9 cellular contexts compared by ENCODE assay signal in the genomic region with DNA sequence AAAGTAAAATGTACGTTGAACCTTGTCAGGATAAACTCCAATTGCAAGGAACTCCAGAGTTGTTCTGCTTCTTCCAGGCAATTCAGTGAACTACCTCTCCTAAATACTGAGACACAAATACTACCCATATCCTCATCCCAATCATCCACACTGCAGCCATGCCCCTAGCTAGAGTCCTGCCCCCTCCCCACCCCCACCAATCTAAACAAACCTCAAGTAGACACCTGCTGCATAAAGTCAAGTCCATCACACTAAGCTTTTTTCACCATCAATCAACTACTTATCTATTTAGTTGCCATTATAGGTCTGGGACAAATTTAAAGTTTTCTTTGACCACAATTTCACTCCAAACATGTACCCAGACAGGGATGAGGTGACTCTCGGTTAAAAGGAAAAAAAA.
DNase-seq lines count a peak whose midpoint lies in the region; ATAC-seq and TF ChIP-seq lines count a peak whose summit lies in the region.
"Had no signal": no experiment of that assay in that cellular context is flagged by ENCODE, and none has a peak within 500 bp of the region (broad histone marks: within the 10 kb centered on the region; RNA-seq: fewer than 3 reads in every experiment).

No MANE protein-coding gene starts in this region.

- peak overlapping the region; percentile 90 for H3K27ac Mint-ChIP-seq in CD4-positive, alpha-beta T cell
- peak overlapping the region; percentile 53 for H3K27ac Mint-ChIP-seq in dendritic cell treated with granulocyte-macrophage colony-stimulating factor and Interleukin-4, amounts not matched to agents 40 ng/mL and 50 ng/mL, for 4 days
- H3K27ac Mint-ChIP-seq in progenitor cell of endocrine pancreas: peak overlapping the region; percentile 33

- CTCF ChIA-PET in CD4-positive, alpha-beta T cell (lab: Charles Lee): interaction anchor here (1.1 to 1.6 kb wide), 3 partner anchors 21 to 175 kb away, joined by 3 to 5 read pairs (median 3); no protein-coding TSS in a partner anchor

- no peaks in the 10 kb centered on the region for H3K27me3 ChIP-seq in CD4-positive, alpha-beta T cell (ENCODE audit: control insufficient read depth, insufficient read depth, low read length)

- intact Hi-C loops in CD4-positive, alpha-beta T cell (cut with DNase I, micrococcal nuclease): loop anchor here in 1 of 2 experiments (5.0 kb wide), 2 partner anchors 42 to 97 kb away; no protein-coding TSS in a partner anchor
- intact Hi-C loops in dendritic cell treated with granulocyte-macrophage colony-stimulating factor and Interleukin-4, amounts not matched to agents 40 ng/mL and 50 ng/mL, for 4 days (cut with micrococcal nuclease): no loop called here

- H3K9me3 ChIP-seq in CD4-positive, alpha-beta T cell (ENCODE audit: control insufficient read depth, low read length): no peaks in the 10 kb centered on the region

- H3K4me3 Mint-ChIP-seq in CD4-positive, alpha-beta T cell: peak overlapping the region; percentile 63
- no peak overlapping the region for H3K4me3 Mint-ChIP-seq in dendritic cell treated with granulocyte-macrophage colony-stimulating factor and Interleukin-4, amounts not matched to agents 40 ng/mL and 50 ng/mL, for 4 days
- H3K4me3 Mint-ChIP-seq in progenitor cell of endocrine pancreas (ENCODE audit: low read depth): no peak overlapping the region

- no peaks in the 10 kb centered on the region for H3K27me3 Mint-ChIP-seq in CD4-positive, alpha-beta T cell
- H3K27me3 Mint-ChIP-seq in dendritic cell treated with granulocyte-macrophage colony-stimulating factor and Interleukin-4, amounts not matched to agents 40 ng/mL and 50 ng/mL, for 4 days: no peaks in the 10 kb centered on the region
- no peaks in the 10 kb centered on the region for H3K27me3 Mint-ChIP-seq in progenitor cell of endocrine pancreas

- POLR2A ChIA-PET in CD4-positive, alpha-beta T cell (lab: Charles Lee): interaction anchor here (0.5 to 2.4 kb wide), 16 partner anchors 11 to 300 kb away, joined by 3 to 22 read pairs (median 4); partner anchors contain the start of genes PCSK7 and SIK3

- peaks cover 83% of the 10 kb centered on the region for H3K4me1 Mint-ChIP-seq in CD4-positive, alpha-beta T cell (ENCODE audit: low read depth)
- peaks cover 53% of the 10 kb centered on the region for H3K4me1 Mint-ChIP-seq in dendritic cell treated with granulocyte-macrophage colony-stimulating factor and Interleukin-4, amounts not matched to agents 40 ng/mL and 50 ng/mL, for 4 days (ENCODE audit: low read depth)
- H3K4me1 Mint-ChIP-seq in progenitor cell of endocrine pancreas (ENCODE audit: low read depth): peaks cover 35% of the 10 kb centered on the region

- H3K9me3 Mint-ChIP-seq in CD4-positive, alpha-beta T cell: peaks cover 3% of the 10 kb centered on the region
- H3K9me3 Mint-ChIP-seq in dendritic cell treated with granulocyte-macrophage colony-stimulating factor and Interleukin-4, amounts not matched to agents 40 ng/mL and 50 ng/mL, for 4 days: peaks cover 9% of the 10 kb centered on the region
- H3K9me3 Mint-ChIP-seq in progenitor cell of endocrine pancreas (ENCODE audit: low read depth): peaks cover 9% of the 10 kb centered on the region

- no peak for DNase-seq in CD4-positive, alpha-beta T cell
- peak; percentile 60 for DNase-seq in NAMALWA (ENCODE audit: low spot score)
- no peak for DNase-seq in progenitor cell of endocrine pancreas (ENCODE audit: low spot score, unreplicated experiment)
- DNase-seq: NCI-H2171 treated with DMSO at 0.1 percent for 48 hours had no signal

- no peak for ATAC-seq in CD4-positive, alpha-beta T cell (ENCODE audit: poor library complexity)
- ATAC-seq in GM21576 (IDR thresholded peaks at IDR 0.05; ENCODE audit: unreplicated experiment) (no peak), HG03354 (IDR thresholded peaks at IDR 0.05; ENCODE audit: poor library complexity, severe bottlenecking, unreplicated experiment) (no peak), HG03196 (IDR thresholded peaks at IDR 0.05; ENCODE audit: unreplicated experiment) (no peak)
- ATAC-seq in activated CD4-positive, CD25-positive, alpha-beta regulatory T cell treated with anti-CD3 and anti-CD28 coated beads, Interleukin-2, amount 50 U/mL, for 24 hours: no peak

- peak overlapping the region; percentile 79 for H3K27ac ChIP-seq in CD4-positive, alpha-beta T cell (ENCODE audit: low read depth, low read length)

- no peak for TF ChIP-seq CTCF in CD4-positive, alpha-beta T cell (IDR thresholded peaks at IDR 0.05)
- TF ChIP-seq CTCF in progenitor cell of endocrine pancreas (IDR thresholded peaks at IDR 0.05; ENCODE audit: unreplicated experiment): no peak

- H3K36me3 Mint-ChIP-seq in CD4-positive, alpha-beta T cell (ENCODE audit: low read depth): peaks cover 10% of the 10 kb centered on the region
- peaks cover 21% of the 10 kb centered on the region for H3K36me3 Mint-ChIP-seq in dendritic cell treated with granulocyte-macrophage colony-stimulating factor and Interleukin-4, amounts not matched to agents 40 ng/mL and 50 ng/mL, for 4 days (ENCODE audit: low read depth)
- H3K36me3 Mint-ChIP-seq in progenitor cell of endocrine pancreas (ENCODE audit: insufficient read depth): peaks cover 11% of the 10 kb centered on the region

Comparison
In these comparisons a context has a peak if more than half of its experiments do, and no peak if none do; other contexts are left out.
1. H3K27ac Mint-ChIP-seq: peak in every context shown above with its lines; median percentile 90 in CD4-positive, alpha-beta T cell; 53 in dendritic cell treated with granulocyte-macrophage colony-stimulating factor and Interleukin-4, amounts not matched to agents 40 ng/mL and 50 ng/mL, for 4 days; 33 in progenitor cell of endocrine pancreas.